15 cellular contexts compared by ENCODE assay signal in genomic region chr12:77720258-77720657, GRCh38.
DNase-seq lines count a peak whose midpoint lies in the region; ATAC-seq and TF ChIP-seq lines count a peak whose summit lies in the region.
"Had no signal": no experiment of that assay in that cellular context is flagged by ENCODE, and none has a peak within 500 bp of the region (broad histone marks: within the 10 kb centered on the region; RNA-seq: fewer than 3 reads in every experiment).

No MANE protein-coding gene starts in this region.

- H3K36me3 Mint-ChIP-seq in HFFc6 (ENCODE audit: low read depth) = no peaks in the 10 kb centered on the region

- H3K27ac ChIP-seq in psoas muscle = no peak overlapping the region
- H3K27ac ChIP-seq: ascending aorta, epithelial cell of prostate, parathyroid adenoma had no signal

- H3K36me3 ChIP-seq in kidney epithelial cell (ENCODE audit: control insufficient read depth, insufficient read depth, low read length) (no peaks in the 10 kb centered on the region), psoas muscle (ENCODE audit: insufficient read depth in 1 of 2, low read depth in 1 of 2) (no peaks in the 10 kb centered on the region)
- H3K36me3 ChIP-seq: ascending aorta had no signal

- 44 to 53% (median 49%) methylated on average over 2 of the region's 2 CpGs for WGBS in psoas muscle, 3 donors

- no peak overlapping the region for H3K27ac Mint-ChIP-seq in HFFc6

- H3K27me3 ChIP-seq in kidney epithelial cell (ENCODE audit: control insufficient read depth, insufficient read depth, low read length) (no peaks in the 10 kb centered on the region), psoas muscle (ENCODE audit: insufficient read depth in 3 of 3, low read length in 2 of 3) (no peaks in the 10 kb centered on the region)
- H3K27me3 ChIP-seq: ascending aorta had no signal

- TF ChIP-seq CTCF in AG10803 (conservative IDR thresholded peaks at IDR 0.05; ENCODE audit: low read length) = peak; percentile 44
- peak; percentile 67 for TF ChIP-seq CTCF in HFFc6 (IDR thresholded peaks at IDR 0.05)
- peak; percentile 5 for TF ChIP-seq CTCF in kidney epithelial cell (IDR thresholded peaks at IDR 0.05; ENCODE audit: insufficient read depth, low read length, poor library complexity, severe bottlenecking)
- no peak for TF ChIP-seq CTCF in psoas muscle (IDR thresholded peaks at IDR 0.05)

- 0 out of 2 replicates have a peak, but pooled peaks cover 5% of the 10 kb centered on the region for H3K9me3 Mint-ChIP-seq in HFFc6

- ATAC-seq in SK-N-SH treated with all-trans-retinoic acid at 6 μM for 48 hours (peak; percentile 87), HG02571 (IDR thresholded peaks at IDR 0.05; ENCODE audit: unreplicated experiment) (no peak), psoas muscle (no peak), HG03378 (IDR thresholded peaks at IDR 0.05; ENCODE audit: unreplicated experiment) (no peak)

- no peak overlapping the region for H3K4me3 Mint-ChIP-seq in HFFc6

- DNase-seq in AG10803 (ENCODE audit: low read depth) (no peak), HFFc6 (peak; percentile 21), kidney epithelial cell (ENCODE audit: low read depth) (no peak), psoas muscle (no peak)
- no peak for DNase-seq in effector CD4-positive, alpha-beta T cell
- DNase-seq: activated CD8-positive, alpha-beta memory T cell treated with anti-CD3 and anti-CD28 coated beads, Interleukin-2, amount 50 U/mL, for 48 hours; KG1; kidney glomerular epithelial cell; NCI-H526 treated with DMSO at 0.1 percent for 48 hours had no signal

- H3K4me1 Mint-ChIP-seq in HFFc6 (ENCODE audit: low read depth) = peaks cover 37% of the 10 kb centered on the region

- peaks cover 6% of the 10 kb centered on the region for H3K9me3 ChIP-seq in psoas muscle

- intact Hi-C loops in psoas muscle (cut with DNase I) = loop anchor here (5.0 to 10.0 kb wide), 2 partner anchors 205 to 207 kb away; no protein-coding TSS in a partner anchor

- H3K4me3 ChIP-seq in AG10803 (ENCODE audit: low read length) (no peak overlapping the region), kidney epithelial cell (ENCODE audit: low read depth, low read length) (no peak overlapping the region), psoas muscle (no peak overlapping the region)
- H3K4me3 ChIP-seq: ascending aorta had no signal

- no peaks in the 10 kb centered on the region for H3K4me1 ChIP-seq in psoas muscle
- H3K4me1 ChIP-seq: ascending aorta, parathyroid adenoma had no signal

- no peaks in the 10 kb centered on the region; the same call in 1 of the 2 replicates for H3K27me3 Mint-ChIP-seq in HFFc6 (ENCODE audit: insufficient read depth)

TF ChIP-seq in SK-N-SH treated with all-trans-retinoic acid at 6 μM for 48 hours, 23 proteins besides CTCF, POLR2A, EP300 and RAD21 (continues in another document):
- TF ChIP-seq ZFP3 (CRISPR knock-in tag; IDR thresholded peaks at IDR 0.05) (no peak), PATZ1 (CRISPR knock-in tag; IDR thresholded peaks at IDR 0.05; ENCODE audit: borderline replicate concordance) (no peak), ZC3H10 (CRISPR knock-in tag; IDR thresholded peaks at IDR 0.05) (no peak), ZFP30 (CRISPR knock-in tag; IDR thresholded peaks at IDR 0.05) (no peak), RARB (CRISPR knock-in tag; IDR thresholded peaks at IDR 0.05) (no peak), ISL1 (CRISPR knock-in tag; IDR thresholded peaks at IDR 0.05) (no peak), ZNF70 (CRISPR knock-in tag; IDR thresholded peaks at IDR 0.05) (no peak), OSR1 (CRISPR knock-in tag; IDR thresholded peaks at IDR 0.05) (no peak), CSRNP3 (CRISPR knock-in tag; IDR thresholded peaks at IDR 0.05) (no peak), TOX (CRISPR knock-in tag; IDR thresholded peaks at IDR 0.05; ENCODE audit: borderline replicate concordance) (no peak), SNAI2 (CRISPR knock-in tag; IDR thresholded peaks at IDR 0.05) (no peak), BACH2 (CRISPR knock-in tag; IDR thresholded peaks at IDR 0.05; ENCODE audit: borderline replicate concordance) (no peak), TSHZ2 (CRISPR knock-in tag; IDR thresholded peaks at IDR 0.05) (no peak), ZNF8 (CRISPR knock-in tag; IDR thresholded peaks at IDR 0.05) (no peak), CSDC2 (CRISPR knock-in tag; IDR thresholded peaks at IDR 0.05) (no peak), ESRRG (CRISPR knock-in tag; IDR thresholded peaks at IDR 0.05) (no peak), CREB5 (CRISPR knock-in tag; IDR thresholded peaks at IDR 0.05; ENCODE audit: low read depth) (no peak), POU6F1 (CRISPR knock-in tag; IDR thresholded peaks at IDR 0.05; ENCODE audit: borderline replicate concordance, low read depth) (no peak), ZNF565 (CRISPR knock-in tag; conservative IDR thresholded peaks at IDR 0.05; ENCODE audit: low read depth) (no peak)
